19 cellular contexts compared by ENCODE assay signal in genomic region chr5:33319151-33319550, GRCh38.
A peak's percentile ranks its signal among the peaks of the same experiment; 100 is the strongest.
DNase-seq lines count a peak whose midpoint lies in the region; ATAC-seq and TF ChIP-seq lines count a peak whose summit lies in the region.
"Had no signal": no experiment of that assay in that cellular context is flagged by ENCODE, and none has a peak within 500 bp of the region (broad histone marks: within the 10 kb centered on the region; RNA-seq: fewer than 3 reads in every experiment).

No MANE protein-coding gene starts in this region.

- H4K20me1 ChIP-seq in IMR-90 (ENCODE audit: insufficient read depth, low read length) (no peaks in the 10 kb centered on the region), smooth muscle cell (ENCODE audit: low read depth) (no peaks in the 10 kb centered on the region)

- 0 out of 2 replicates have a peak, but pooled peaks cover 2% of the 10 kb centered on the region for H3K9me1 ChIP-seq in IMR-90 (ENCODE audit: insufficient read depth, low read length)

- no peak for TF ChIP-seq POLR2A in IMR-90 (IDR thresholded peaks at IDR 0.05; ENCODE audit: low read depth, low read length)

- H3K18ac ChIP-seq in IMR-90 (ENCODE audit: low read depth, low read length): no peak overlapping the region

- H3K56ac ChIP-seq in IMR-90 (ENCODE audit: extremely low read depth, insufficient read depth, low read length): no peak overlapping the region

- POLR2A ChIA-PET in IMR-90 (lab: Charles Lee; ENCODE audit: unreplicated experiment): no interaction called here
- POLR2A ChIA-PET in activated CD4-positive, alpha-beta T cell treated with anti-CD3 and anti-CD28 coated beads, Interleukin-2, amount 10 ng/mL, durations not matched to agents 7 days and 5 days (lab: Charles Lee): no interaction called here

- no peak overlapping the region for H3K27ac Mint-ChIP-seq in chondrocyte (ENCODE audit: unreplicated experiment)
- H3K27ac Mint-ChIP-seq in activated CD4-positive, alpha-beta T cell treated with anti-CD3 and anti-CD28 coated beads, Interleukin-2, amount 10 ng/mL, durations not matched to agents 7 days and 5 days: no peak overlapping the region
- H3K27ac Mint-ChIP-seq: CD14-positive monocyte had no signal

- H2AFZ ChIP-seq in IMR-90 (replicated peaks; ENCODE audit: low read length, poor library complexity): no peak overlapping the region
- peak overlapping the region; percentile 40 for H2AFZ ChIP-seq in smooth muscle cell (ENCODE audit: low read depth)

- ATAC-seq in IMR-90 (ENCODE audit: low read depth) (no peak), HG03159 (IDR thresholded peaks at IDR 0.05; ENCODE audit: unreplicated experiment) (no peak)
- ATAC-seq: K562 had no signal

- peak overlapping the region; percentile 46; the same call in 1 of the 2 replicates for H2BK20ac ChIP-seq in IMR-90 (ENCODE audit: low read depth, low read length)

- peaks cover 11% of the 10 kb centered on the region for H3K4me1 Mint-ChIP-seq in chondrocyte (ENCODE audit: low read depth)
- no peaks in the 10 kb centered on the region for H3K4me1 Mint-ChIP-seq in activated CD4-positive, alpha-beta T cell treated with anti-CD3 and anti-CD28 coated beads, Interleukin-2, amount 10 ng/mL, durations not matched to agents 7 days and 5 days

- peak overlapping the region; percentile 4; the same call in 1 of the 2 replicates for H3K4ac ChIP-seq in IMR-90 (ENCODE audit: low read depth, low read length)

- H2BK120ac ChIP-seq in IMR-90 (ENCODE audit: low read depth, low read length): no peak overlapping the region

- H2BK5ac ChIP-seq in IMR-90 (ENCODE audit: low read depth, low read length, poor library complexity, severe bottlenecking): no peak overlapping the region

- no peak for TF ChIP-seq RAD21 in IMR-90 (IDR thresholded peaks at IDR 0.05; ENCODE audit: low read length)

- no peak overlapping the region for H3K27ac ChIP-seq in IMR-90 (ENCODE audit: insufficient read depth, low read length)
- H3K27ac ChIP-seq in smooth muscle cell (ENCODE audit: low read depth): no peak overlapping the region

- no peaks in the 10 kb centered on the region for H3F3A ChIP-seq in smooth muscle cell (ENCODE audit: low read depth)

- H3K9me3 ChIP-seq in IMR-90 (ENCODE audit: control insufficient read depth, insufficient read depth, low read length) (no peaks in the 10 kb centered on the region), smooth muscle cell (replicated peaks; ENCODE audit: low read depth) (no peaks in the 10 kb centered on the region)
- H3K9me3 ChIP-seq: HAP-1 had no signal

- intact Hi-C loops in IMR-90 (cut with micrococcal nuclease): no loop called here

- no TSS peak for BruUV-seq in IMR-90 (replicated peaks; lab: Mats Ljungman, UMichigan)

- CTCF ChIA-PET in IMR-90 (lab: Yijun Ruan, JAX): no interaction called here
- CTCF ChIA-PET in activated CD4-positive, alpha-beta T cell treated with anti-CD3 and anti-CD28 coated beads, Interleukin-2, amount 10 ng/mL, durations not matched to agents 7 days and 5 days (lab: Charles Lee): interaction anchor here (0.9 kb wide), 1 partner anchor 104 kb away, joined by 3 read pairs; no protein-coding TSS in a partner anchor

- no CpG with 5 or more reads among the region's 1 CpG for WGBS in IMR-90 (ENCODE audit: extremely low coverage in 2 of 2, insufficient read length in 1 of 2), 2 experiments
- 96% methylated on average over 1 of the region's 1 CpG for WGBS in smooth muscle cell (ENCODE audit: low lambda C conversion rate)

- H3K4me3 ChIP-seq in AG10803 (ENCODE audit: low read length): no peak overlapping the region
- H3K4me3 ChIP-seq in IMR-90 (ENCODE audit: insufficient read depth, low read depth, low read length): no peak overlapping the region
- H3K4me3 ChIP-seq in fibroblast of mammary gland (ENCODE audit: control insufficient read depth, low read depth, low read length): no peak overlapping the region
- H3K4me3 ChIP-seq in smooth muscle cell: no peak overlapping the region
- H3K4me3 ChIP-seq: HAP-1, K562 had no signal

- in situ Hi-C loops in IMR-90 (cut with MboI; ENCODE audit: low sequenced_read_pairs): no loop called here

- no peaks in the 10 kb centered on the region for H3K27me3 Mint-ChIP-seq in chondrocyte (ENCODE audit: low read depth)
- no peaks in the 10 kb centered on the region for H3K27me3 Mint-ChIP-seq in activated CD4-positive, alpha-beta T cell treated with anti-CD3 and anti-CD28 coated beads, Interleukin-2, amount 10 ng/mL, durations not matched to agents 7 days and 5 days

- H3K79me2 ChIP-seq in smooth muscle cell (ENCODE audit: low read depth): no peaks in the 10 kb centered on the region

- H2AK9ac ChIP-seq in IMR-90 (replicated peaks; ENCODE audit: low read depth, low read length, poor library complexity): no peak overlapping the region

- no peak overlapping the region for H3K23ac ChIP-seq in IMR-90 (ENCODE audit: low read depth, low read length)

- H4K5ac ChIP-seq in IMR-90 (ENCODE audit: low read depth, low read length): no peak overlapping the region

- H2BK15ac ChIP-seq in IMR-90 (ENCODE audit: low read depth, low read length): peak overlapping the region; percentile 3; the same call in 1 of the 3 replicates

- H3K9me3 Mint-ChIP-seq in chondrocyte (ENCODE audit: low read depth): no peaks in the 10 kb centered on the region
- no peaks in the 10 kb centered on the region for H3K9me3 Mint-ChIP-seq in activated CD4-positive, alpha-beta T cell treated with anti-CD3 and anti-CD28 coated beads, Interleukin-2, amount 10 ng/mL, durations not matched to agents 7 days and 5 days

- no peak overlapping the region for H4K8ac ChIP-seq in IMR-90 (ENCODE audit: low read depth in 2 of 2, low read length in 2 of 2)

- no peak overlapping the region for H3K9ac ChIP-seq in IMR-90 (ENCODE audit: low read depth, low read length)
- no peak overlapping the region for H3K9ac ChIP-seq in smooth muscle cell (ENCODE audit: low read depth)

- no peak overlapping the region for H3K14ac ChIP-seq in IMR-90 (replicated peaks; ENCODE audit: low read depth, low read length)

- H3K4me3 Mint-ChIP-seq in chondrocyte (ENCODE audit: unreplicated experiment): no peak overlapping the region
- H3K4me3 Mint-ChIP-seq in activated CD4-positive, alpha-beta T cell treated with anti-CD3 and anti-CD28 coated beads, Interleukin-2, amount 10 ng/mL, durations not matched to agents 7 days and 5 days: no peak overlapping the region
- H3K4me3 Mint-ChIP-seq: CD14-positive monocyte had no signal

- no peaks in the 10 kb centered on the region for H3K79me1 ChIP-seq in IMR-90 (ENCODE audit: low read depth in 1 of 2, low read length in 2 of 2)

- no peak overlapping the region for H4K91ac ChIP-seq in IMR-90 (ENCODE audit: insufficient read depth, low read depth, low read length)

- no peaks in the 10 kb centered on the region for H3K36me3 Mint-ChIP-seq in chondrocyte (ENCODE audit: low read depth)
- no peaks in the 10 kb centered on the region for H3K36me3 Mint-ChIP-seq in activated CD4-positive, alpha-beta T cell treated with anti-CD3 and anti-CD28 coated beads, Interleukin-2, amount 10 ng/mL, durations not matched to agents 7 days and 5 days (ENCODE audit: low read depth)
- H3K36me3 Mint-ChIP-seq: CD14-positive monocyte had no signal

- dilution Hi-C loops in IMR-90 (cut with HindIII; ENCODE audit: low sequenced_read_pairs, unreplicated experiment): no loop called here

- H3K4me2 ChIP-seq in IMR-90 (ENCODE audit: low read depth, low read length) (no peak overlapping the region), smooth muscle cell (no peak overlapping the region)

- H2AK5ac ChIP-seq in IMR-90 (ENCODE audit: low read depth, low read length): no peak overlapping the region

- peaks cover 6% of the 10 kb centered on the region; the same call in 1 of the 2 replicates for H3K4me1 ChIP-seq in IMR-90 (ENCODE audit: control insufficient read depth, insufficient read depth, low read length)
- H3K4me1 ChIP-seq in smooth muscle cell (ENCODE audit: low read depth): peaks cover 3% of the 10 kb centered on the region
- H3K4me1 ChIP-seq: HAP-1 had no signal

- no peaks in the 10 kb centered on the region for H3K27me3 ChIP-seq in IMR-90 (ENCODE audit: control insufficient read depth, insufficient read depth, low read length)
- H3K27me3 ChIP-seq in smooth muscle cell (ENCODE audit: low read depth): no peaks in the 10 kb centered on the region

- DNase-seq in AG10803 (ENCODE audit: low read depth): peak; percentile 86
- no peak for DNase-seq in IMR-90
- DNase-seq in fibroblast of mammary gland (ENCODE audit: low read depth): peak; percentile 85
- no peak for DNase-seq in smooth muscle cell (lab: John Stamatoyannopoulos, UW; ENCODE audit: unreplicated experiment)
- no peak for DNase-seq in chondrocyte (ENCODE audit: low spot score)
- DNase-seq in activated CD4-positive, alpha-beta T cell treated with anti-CD3 and anti-CD28 coated beads, Interleukin-2, amount 10 ng/mL, durations not matched to agents 7 days and 5 days: no peak
- DNase-seq: DMS79, NCI-H1105 treated with DMSO at 0.1 percent for 48 hours, NCI-H1694, NCI-H2227 treated with DMSO at 0.1 percent for 48 hours, NCI-H510A treated with DMSO at 0.1 percent for 48 hours, NCI-H774, OCI-M1, RPMI8226, SIG-M5 had no signal

- H3K36me3 ChIP-seq in IMR-90 (ENCODE audit: control insufficient read depth, insufficient read depth, low read length) (no peaks in the 10 kb centered on the region), smooth muscle cell (ENCODE audit: low read depth) (no peaks in the 10 kb centered on the region)
- H3K36me3 ChIP-seq: HAP-1 had no signal

- TF ChIP-seq CTCF in AG10803 (conservative IDR thresholded peaks at IDR 0.05; ENCODE audit: low read length) (no peak), IMR-90 (conservative IDR thresholded peaks at IDR 0.05; ENCODE audit: low read depth, low read length) (no peak), fibroblast of mammary gland (conservative IDR thresholded peaks at IDR 0.05; ENCODE audit: control insufficient read depth, insufficient read depth, low read depth, low read length) (no peak), smooth muscle cell (IDR thresholded peaks at IDR 0.05; ENCODE audit: borderline replicate concordance, insufficient read depth, poor library complexity, severe bottlenecking) (no peak), chondrocyte (IDR thresholded peaks at IDR 0.05) (no peak)

TF ChIP-seq in IMR-90, 13 proteins besides CTCF, POLR2A, EP300 and RAD21 (continues in another document):
- no peak for TF ChIP-seq RCOR1 (IDR thresholded peaks at IDR 0.05; ENCODE audit: insufficient replicate concordance, low read length)
- TF ChIP-seq MAZ (IDR thresholded peaks at IDR 0.05; ENCODE audit: borderline replicate concordance, low read depth, low read length): no peak
- TF ChIP-seq BHLHE40 (IDR thresholded peaks at IDR 0.05; ENCODE audit: low read depth, low read length): no peak
- no peak for TF ChIP-seq FOS (IDR thresholded peaks at IDR 0.05; ENCODE audit: low read depth, low read length)

Comparison
In these comparisons a context has a peak if more than half of its experiments do, and no peak if none do; other contexts are left out.
1. DNase-seq: peak in AG10803 (single experiment) and fibroblast of mammary gland (single experiment); none in IMR-90 (single experiment), smooth muscle cell (single experiment), chondrocyte (single experiment) and activated CD4-positive, alpha-beta T cell treated with anti-CD3 and anti-CD28 coated beads, Interleukin-2, amount 10 ng/mL, durations not matched to agents 7 days and 5 days (single experiment).